13 cellular contexts compared by ENCODE assay signal in the genomic region with DNA sequence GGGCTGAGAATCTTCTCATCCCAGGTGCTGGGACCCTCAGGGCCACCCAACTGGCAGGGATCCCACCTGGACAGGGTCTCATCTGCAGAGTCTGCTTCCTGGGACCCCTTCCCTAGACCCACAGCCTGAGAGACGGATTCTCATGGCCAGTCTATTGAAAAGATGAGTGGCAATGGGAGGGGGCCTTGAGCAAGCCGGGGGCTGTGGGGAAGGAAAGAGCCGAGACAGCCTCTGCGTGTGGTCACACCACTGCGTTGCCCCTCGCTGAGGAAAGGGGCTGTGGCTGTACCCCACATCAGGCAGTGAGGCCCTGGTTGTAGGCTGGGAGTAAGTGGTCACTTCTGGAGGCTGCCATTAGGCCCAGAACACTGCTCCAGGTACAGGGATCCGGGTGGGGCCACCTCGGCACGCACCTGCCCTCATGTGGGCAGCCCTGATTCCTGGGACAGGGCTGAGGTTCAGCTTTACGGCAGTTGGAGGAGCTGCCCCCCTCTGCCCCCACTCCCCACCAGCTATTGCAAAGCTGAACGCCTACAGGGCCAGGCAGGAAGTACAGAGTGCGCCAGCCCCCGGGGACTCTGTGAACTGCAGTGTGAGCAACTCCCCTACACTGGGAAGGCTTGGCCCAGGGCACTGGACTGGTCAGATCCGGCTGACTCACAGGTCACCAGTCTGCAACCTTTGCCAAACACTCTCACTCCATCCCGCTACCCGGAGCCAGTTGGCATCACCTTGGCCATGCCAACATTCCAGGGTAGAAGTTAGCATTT.
DNase-seq lines count a peak whose midpoint lies in the region; ATAC-seq and TF ChIP-seq lines count a peak whose summit lies in the region.
"Had no signal": no experiment of that assay in that cellular context is flagged by ENCODE, and none has a peak within 500 bp of the region (broad histone marks: within the 10 kb centered on the region; RNA-seq: fewer than 3 reads in every experiment).

No MANE protein-coding gene starts in this region.

- peaks cover 0 to under 1% (median 0%) of the 10 kb centered on the region in 11 experiments; a peak in 1 of 22 replicates for H3K9me3 ChIP-seq in BLaER1 treated with 17β-estradiol and CSF1 and Interleukin-3, amounts not matched to agents 10 nM and 100 nM (replicated peaks in 1 of 11)
- H3K9me3 ChIP-seq: sigmoid colon had no signal

- H3K27ac ChIP-seq in BLaER1 treated with 17β-estradiol and CSF1 and Interleukin-3, amounts not matched to agents 10 nM and 100 nM: no peak overlapping the region
- H3K27ac ChIP-seq: sigmoid colon had no signal

- no peak overlapping the region for H3K9ac ChIP-seq in BLaER1 treated with 17β-estradiol and CSF1 and Interleukin-3, amounts not matched to agents 10 nM and 100 nM

- peak overlapping the region in 7 of 11 experiments; percentile 6 to 42 (median 11); a peak in 7 of 22 replicates for H3K4me2 ChIP-seq in BLaER1 treated with 17β-estradiol and CSF1 and Interleukin-3, amounts not matched to agents 10 nM and 100 nM

- no peaks in the 10 kb centered on the region for H3K36me3 ChIP-seq in BLaER1 treated with 17β-estradiol and CSF1 and Interleukin-3, amounts not matched to agents 10 nM and 100 nM
- H3K36me3 ChIP-seq: sigmoid colon had no signal

- H3K4me1 ChIP-seq in BLaER1 treated with 17β-estradiol and CSF1 and Interleukin-3, amounts not matched to agents 10 nM and 100 nM: peaks cover 0 to 10% (median 5%) of the 10 kb centered on the region in 10 experiments; a peak in 7 of 20 replicates

- ATAC-seq in omental fat pad (ENCODE audit: low FRiP score) (peak; percentile 85), GM19463 (IDR thresholded peaks at IDR 0.05; ENCODE audit: unreplicated experiment) (no peak), HG03045 (IDR thresholded peaks at IDR 0.05; ENCODE audit: unreplicated experiment) (no peak)
- ATAC-seq in stimulated activated naive B cell treated with anti-CD40 and anti-IgM and Interleukin-4, amounts not matched to agents 10 μg/mL and 1 μg/mL and 100 μg/mL, for 72 hours (replicated peaks): no peak

- no peaks in the 10 kb centered on the region for H3K36me3 Mint-ChIP-seq in stimulated activated naive B cell treated with anti-CD40 and anti-IgM and Interleukin-4, amounts not matched to agents 10 μg/mL and 1 μg/mL and 100 μg/mL, for 72 hours
- H3K36me3 Mint-ChIP-seq: activated CD4-positive, alpha-beta memory T cell treated with anti-CD3 and anti-CD28 coated beads for 36 hours; activated naive CD4-positive, alpha-beta T cell treated with anti-CD3 and anti-CD28 coated beads, Interleukin-2, amount 50 U/mL, for 24 hours had no signal

- H3K4me3 Mint-ChIP-seq in stimulated activated naive B cell treated with anti-CD40 and anti-IgM and Interleukin-4, amounts not matched to agents 10 μg/mL and 1 μg/mL and 100 μg/mL, for 72 hours: no peak overlapping the region
- H3K4me3 Mint-ChIP-seq: activated CD4-positive, alpha-beta memory T cell treated with anti-CD3 and anti-CD28 coated beads for 36 hours; activated naive CD4-positive, alpha-beta T cell treated with anti-CD3 and anti-CD28 coated beads, Interleukin-2, amount 50 U/mL, for 24 hours; H9 had no signal

- H3K4me3 ChIP-seq in BLaER1 treated with 17β-estradiol and CSF1 and Interleukin-3, amounts not matched to agents 10 nM and 100 nM: no peak overlapping the region
- H3K4me3 ChIP-seq in NB4 (ENCODE audit: low read depth, low read length): no peak overlapping the region
- H3K4me3 ChIP-seq: sigmoid colon had no signal

- H4K20me1 ChIP-seq in BLaER1 treated with 17β-estradiol and CSF1 and Interleukin-3, amounts not matched to agents 10 nM and 100 nM: no peaks in the 10 kb centered on the region

- DNase-seq in NB4 (ENCODE audit: low read depth): peak; percentile 48
- peak; percentile 35 for DNase-seq in dermis blood vessel endothelial cell
- no peak for DNase-seq in omental fat pad (ENCODE audit: low spot score)
- no peak for DNase-seq in stimulated activated naive B cell treated with anti-CD40 and anti-IgM and Interleukin-4, amounts not matched to agents 10 μg/mL and 1 μg/mL and 100 μg/mL, for 72 hours
- no peak for DNase-seq in activated T-cell treated with anti-CD3 and anti-CD28 coated beads, Interleukin-2, amount 50 U/mL, for 48 hours
- DNase-seq: activated CD4-positive, alpha-beta memory T cell treated with anti-CD3 and anti-CD28 coated beads for 36 hours; H9; NCI-H2081; sigmoid colon had no signal

- peaks cover 0 to 4% of the 10 kb centered on the region in 2 donors for H3K4me1 Mint-ChIP-seq in stimulated activated naive B cell treated with anti-CD40 and anti-IgM and Interleukin-4, amounts not matched to agents 10 μg/mL and 1 μg/mL and 100 μg/mL, for 72 hours
- H3K4me1 Mint-ChIP-seq: activated naive CD4-positive, alpha-beta T cell treated with anti-CD3 and anti-CD28 coated beads, Interleukin-2, amount 50 U/mL, for 24 hours had no signal

- no peaks in the 10 kb centered on the region for H3K9me3 Mint-ChIP-seq in stimulated activated naive B cell treated with anti-CD40 and anti-IgM and Interleukin-4, amounts not matched to agents 10 μg/mL and 1 μg/mL and 100 μg/mL, for 72 hours
- H3K9me3 Mint-ChIP-seq: activated CD4-positive, alpha-beta memory T cell treated with anti-CD3 and anti-CD28 coated beads for 36 hours; activated naive CD4-positive, alpha-beta T cell treated with anti-CD3 and anti-CD28 coated beads, Interleukin-2, amount 50 U/mL, for 24 hours had no signal

- no peak overlapping the region for H3K27ac Mint-ChIP-seq in stimulated activated naive B cell treated with anti-CD40 and anti-IgM and Interleukin-4, amounts not matched to agents 10 μg/mL and 1 μg/mL and 100 μg/mL, for 72 hours
- H3K27ac Mint-ChIP-seq: activated CD4-positive, alpha-beta memory T cell treated with anti-CD3 and anti-CD28 coated beads for 36 hours; activated naive CD4-positive, alpha-beta T cell treated with anti-CD3 and anti-CD28 coated beads, Interleukin-2, amount 50 U/mL, for 24 hours had no signal

- peaks cover 19 to 33% of the 10 kb centered on the region in 2 donors for H3K27me3 Mint-ChIP-seq in stimulated activated naive B cell treated with anti-CD40 and anti-IgM and Interleukin-4, amounts not matched to agents 10 μg/mL and 1 μg/mL and 100 μg/mL, for 72 hours
- H3K27me3 Mint-ChIP-seq: activated naive CD4-positive, alpha-beta T cell treated with anti-CD3 and anti-CD28 coated beads, Interleukin-2, amount 50 U/mL, for 24 hours had no signal

- TF ChIP-seq CTCF in NB4 (IDR thresholded peaks at IDR 0.05; ENCODE audit: low read depth, low read length) (no peak), omental fat pad (IDR thresholded peaks at IDR 0.05) (no peak)

- H3K27me3 ChIP-seq in BLaER1 treated with 17β-estradiol and CSF1 and Interleukin-3, amounts not matched to agents 10 nM and 100 nM: no peaks in the 10 kb centered on the region

- TF ChIP-seq POLR2A in NB4 (IDR thresholded peaks at IDR 0.05; ENCODE audit: extremely low read depth, insufficient read length): no peak

Comparison
In these comparisons a context has a peak if more than half of its experiments do, and no peak if none do; other contexts are left out.
1. DNase-seq: peak in NB4 (single experiment) and dermis blood vessel endothelial cell (single experiment); none in omental fat pad (single experiment), stimulated activated naive B cell treated with anti-CD40 and anti-IgM and Interleukin-4, amounts not matched to agents 10 μg/mL and 1 μg/mL and 100 μg/mL, for 72 hours (single experiment) and activated T-cell treated with anti-CD3 and anti-CD28 coated beads, Interleukin-2, amount 50 U/mL, for 48 hours (0 of 2).